10 cellular contexts compared by ENCODE assay signal in the genomic region with DNA sequence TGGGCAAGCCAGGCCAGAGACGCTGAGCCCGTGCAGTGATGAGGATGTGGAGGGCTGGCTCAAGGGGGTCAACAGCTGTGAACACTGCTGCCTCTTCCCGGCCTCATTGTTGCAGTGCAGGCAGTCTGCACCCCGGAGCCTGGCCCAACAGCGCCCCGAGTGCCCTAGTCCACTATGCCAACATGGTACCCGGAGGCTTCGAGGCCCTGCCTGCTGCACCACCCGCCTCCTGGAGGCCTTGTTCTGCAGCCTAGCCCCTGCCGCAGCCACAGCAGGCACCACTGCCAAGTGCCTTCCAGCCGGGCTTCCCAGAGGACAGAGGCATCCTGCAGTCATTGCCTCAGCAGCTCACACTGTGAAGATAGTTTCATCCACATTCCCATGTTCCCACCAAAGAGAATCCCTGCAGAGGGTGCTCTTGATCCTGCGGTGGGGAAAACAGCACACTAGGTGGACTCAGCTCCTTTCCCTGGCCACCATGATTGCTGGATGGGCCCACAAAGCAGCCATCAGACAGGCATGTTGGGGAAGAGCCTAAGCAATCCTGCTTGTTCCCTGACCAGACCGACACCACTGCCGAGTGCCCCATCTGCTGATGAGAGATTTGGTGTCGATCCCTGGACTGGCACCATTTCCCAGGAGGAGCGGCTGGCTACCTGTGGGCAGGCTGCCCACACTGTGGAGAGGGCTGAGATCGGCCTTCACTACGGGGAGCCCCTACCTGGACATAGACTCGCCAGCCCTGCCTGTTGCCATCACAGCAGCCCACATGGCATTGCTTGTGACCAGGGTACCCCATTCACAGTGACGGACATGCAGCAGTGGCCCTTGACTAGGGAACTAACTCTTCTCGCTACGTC. TPM values are rescaled to one million over a fixed set of nuclear protein-coding genes. Genes with fewer than 3 reads are reported as not detected.
DNase-seq lines count a peak whose midpoint lies in the region; ATAC-seq and TF ChIP-seq lines count a peak whose summit lies in the region.
"Had no signal": no experiment of that assay in that cellular context is flagged by ENCODE, and none has a peak within 500 bp of the region (broad histone marks: within the 10 kb centered on the region; RNA-seq: fewer than 3 reads in every experiment).

No MANE protein-coding gene starts in this region.

- no peak for TF ChIP-seq EP300 in gastroesophageal sphincter (IDR thresholded peaks at IDR 0.05)

- H3K27ac ChIP-seq in gastroesophageal sphincter (peak overlapping the region in 3 of 4 donors; percentile 62 to 73 (median 66)), spleen (peak overlapping the region in 5 of 8 donors; percentile 20 to 54 (median 47))

- peaks cover 20% of the 10 kb centered on the region for H3K4me1 Mint-ChIP-seq in activated CD4-positive, alpha-beta T cell treated with anti-CD3 and anti-CD28 coated beads, Interleukin-2, amount 10 ng/mL, durations not matched to agents 7 days and 5 days

- H3K9me3 ChIP-seq in gastroesophageal sphincter = no peaks in the 10 kb centered on the region
- H3K9me3 ChIP-seq in spleen = no peaks in the 10 kb centered on the region

- H3K36me3 Mint-ChIP-seq in activated CD4-positive, alpha-beta T cell treated with anti-CD3 and anti-CD28 coated beads, Interleukin-2, amount 10 ng/mL, durations not matched to agents 7 days and 5 days (ENCODE audit: low read depth) = peaks cover 20% of the 10 kb centered on the region
- H3K36me3 Mint-ChIP-seq: naive B cell had no signal

- no peak for DNase-seq in activated CD4-positive, alpha-beta T cell treated with anti-CD3 and anti-CD28 coated beads, Interleukin-2, amount 10 ng/mL, durations not matched to agents 7 days and 5 days
- no peak for DNase-seq in activated CD4-positive, alpha-beta T cell treated with anti-CD3 and anti-CD28 coated beads for 48 hours
- DNase-seq in spleen = peak; percentile 67
- no peak for DNase-seq in SIG-M5 (lab: John Stamatoyannopoulos, UW)
- DNase-seq in stimulated activated CD4-positive, alpha-beta T cell treated with anti-CD3 and anti-CD28 coated beads, Interleukin-4, amount 100 ng/mL, for 24 hours = no peak
- DNase-seq in NCI-H1092 (lab: John Stamatoyannopoulos, UW) = no peak
- DNase-seq: naive B cell, T-helper 2 cell had no signal

- intact Hi-C loops in spleen (cut with DNase I; ENCODE audit: low total_unique reads) = no loop called here

- H3K4me3 ChIP-seq in gastroesophageal sphincter (no peak overlapping the region), spleen (no peak overlapping the region)

- H3K4me1 ChIP-seq in gastroesophageal sphincter (peaks cover 4 to 62% (median 26%) of the 10 kb centered on the region in 3 donors), spleen (peaks cover 3 to 60% (median 23%) of the 10 kb centered on the region in 6 donors)

- H3K36me3 ChIP-seq in gastroesophageal sphincter = peaks cover 0 to 27% of the 10 kb centered on the region in 2 donors
- peaks cover 0 to 53% (median 30%) of the 10 kb centered on the region in 6 donors for H3K36me3 ChIP-seq in spleen

- peak overlapping the region; percentile 31 for H3K27ac Mint-ChIP-seq in activated CD4-positive, alpha-beta T cell treated with anti-CD3 and anti-CD28 coated beads, Interleukin-2, amount 10 ng/mL, durations not matched to agents 7 days and 5 days

- no peak for ATAC-seq in gastroesophageal sphincter

- WGBS in gastroesophageal sphincter (ENCODE audit: low coverage in 1 of 2), 2 donors = 50 to 80% methylated on average over 2 to 4 of the region's 22 CpGs
- 81 to 88% (median 85%) methylated on average over 15 to 22 of the region's 22 CpGs for WGBS in spleen, 5 donors

- CTCF ChIA-PET in activated CD4-positive, alpha-beta T cell treated with anti-CD3 and anti-CD28 coated beads, Interleukin-2, amount 10 ng/mL, durations not matched to agents 7 days and 5 days (lab: Charles Lee) = no interaction called here

- H3K27me3 ChIP-seq in gastroesophageal sphincter (no peaks in the 10 kb centered on the region), spleen (replicated peaks in 1 of 7) (no peaks in the 10 kb centered on the region)

- H3K4me3 Mint-ChIP-seq in activated CD4-positive, alpha-beta T cell treated with anti-CD3 and anti-CD28 coated beads, Interleukin-2, amount 10 ng/mL, durations not matched to agents 7 days and 5 days = no peak overlapping the region
- H3K4me3 Mint-ChIP-seq: naive B cell had no signal

- POLR2A ChIA-PET in activated CD4-positive, alpha-beta T cell treated with anti-CD3 and anti-CD28 coated beads, Interleukin-2, amount 10 ng/mL, durations not matched to agents 7 days and 5 days (lab: Charles Lee) = no interaction called here

- H3K9me3 Mint-ChIP-seq in activated CD4-positive, alpha-beta T cell treated with anti-CD3 and anti-CD28 coated beads, Interleukin-2, amount 10 ng/mL, durations not matched to agents 7 days and 5 days = no peaks in the 10 kb centered on the region
- H3K9me3 Mint-ChIP-seq: naive B cell had no signal

- TF ChIP-seq POLR2A in gastroesophageal sphincter (IDR thresholded peaks at IDR 0.05) = no peak
- TF ChIP-seq POLR2A in spleen (IDR thresholded peaks at IDR 0.05) = no peak

- no peak for TF ChIP-seq CTCF in gastroesophageal sphincter (IDR thresholded peaks at IDR 0.05)
- TF ChIP-seq CTCF in spleen (IDR thresholded peaks at IDR 0.05 in 8 of 11, conservative IDR thresholded peaks at IDR 0.05 in 3 of 11) = no peak

- no peaks in the 10 kb centered on the region for H3K27me3 Mint-ChIP-seq in activated CD4-positive, alpha-beta T cell treated with anti-CD3 and anti-CD28 coated beads, Interleukin-2, amount 10 ng/mL, durations not matched to agents 7 days and 5 days
- H3K27me3 Mint-ChIP-seq: naive B cell had no signal

TF ChIP-seq in PFSK-1, 5 proteins besides CTCF, POLR2A, EP300 and RAD21:
- TF ChIP-seq SIN3A (IDR thresholded peaks at IDR 0.05; ENCODE audit: borderline replicate concordance, insufficient read depth, low read length) (peak; percentile 12; the same call in 1 of the 2 replicates), POLR2AphosphoS5 (IDR thresholded peaks at IDR 0.05; ENCODE audit: low read depth, low read length) (no peak; the same call in 1 of the 2 replicates), FOXP2 (optimal IDR thresholded peaks at IDR 0.05; ENCODE audit: borderline replicate concordance, extremely low read depth, extremely low read length, insufficient read depth) (no peak), TAF1 (IDR thresholded peaks at IDR 0.05; ENCODE audit: borderline replicate concordance, insufficient read depth, low read length) (no peak)
- TF ChIP-seq, protein P1, sequence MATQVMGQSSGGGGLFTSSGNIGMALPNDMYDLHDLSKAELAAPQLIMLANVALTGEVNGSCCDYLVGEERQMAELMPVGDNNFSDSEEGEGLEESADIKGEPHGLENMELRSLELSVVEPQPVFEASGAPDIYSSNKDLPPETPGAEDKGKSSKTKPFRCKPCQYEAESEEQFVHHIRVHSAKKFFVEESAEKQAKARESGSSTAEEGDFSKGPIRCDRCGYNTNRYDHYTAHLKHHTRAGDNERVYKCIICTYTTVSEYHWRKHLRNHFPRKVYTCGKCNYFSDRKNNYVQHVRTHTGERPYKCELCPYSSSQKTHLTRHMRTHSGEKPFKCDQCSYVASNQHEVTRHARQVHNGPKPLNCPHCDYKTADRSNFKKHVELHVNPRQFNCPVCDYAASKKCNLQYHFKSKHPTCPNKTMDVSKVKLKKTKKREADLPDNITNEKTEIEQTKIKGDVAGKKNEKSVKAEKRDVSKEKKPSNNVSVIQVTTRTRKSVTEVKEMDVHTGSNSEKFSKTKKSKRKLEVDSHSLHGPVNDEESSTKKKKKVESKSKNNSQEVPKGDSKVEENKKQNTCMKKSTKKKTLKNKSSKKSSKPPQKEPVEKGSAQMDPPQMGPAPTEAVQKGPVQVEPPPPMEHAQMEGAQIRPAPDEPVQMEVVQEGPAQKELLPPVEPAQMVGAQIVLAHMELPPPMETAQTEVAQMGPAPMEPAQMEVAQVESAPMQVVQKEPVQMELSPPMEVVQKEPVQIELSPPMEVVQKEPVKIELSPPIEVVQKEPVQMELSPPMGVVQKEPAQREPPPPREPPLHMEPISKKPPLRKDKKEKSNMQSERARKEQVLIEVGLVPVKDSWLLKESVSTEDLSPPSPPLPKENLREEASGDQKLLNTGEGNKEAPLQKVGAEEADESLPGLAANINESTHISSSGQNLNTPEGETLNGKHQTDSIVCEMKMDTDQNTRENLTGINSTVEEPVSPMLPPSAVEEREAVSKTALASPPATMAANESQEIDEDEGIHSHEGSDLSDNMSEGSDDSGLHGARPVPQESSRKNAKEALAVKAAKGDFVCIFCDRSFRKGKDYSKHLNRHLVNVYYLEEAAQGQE (IDR thresholded peaks at IDR 0.05; ENCODE audit: insufficient read depth in 1 of 2, low read depth in 2 of 2, low read length in 2 of 2) = no peak

RNA-seq across cellular contexts. Expression of a gene that starts 44.9 kb away (rescaled TPM):
- total RNA-seq in activated CD4-positive, alpha-beta T cell treated with anti-CD3 and anti-CD28 coated beads, Interleukin-2, amount 10 ng/mL, durations not matched to agents 7 days and 5 days = 100 to 1,000 TPM; 147 to 162 TPM
- 319 TPM for polyA plus RNA-seq in PFSK-1 (2012; ENCODE audit: insufficient read length, low read depth)
- 100 to 1,000 TPM; 101 to 128 (median 104) TPM for total RNA-seq in gastroesophageal sphincter
- total RNA-seq in spleen = 100 to 1,000 TPM; 131 to 200 (median 162) TPM
- 10 to 100 TPM; 21.7 to 44.2 (median 26.2) TPM for polyA plus RNA-seq in spleen
